In the genomic region with DNA sequence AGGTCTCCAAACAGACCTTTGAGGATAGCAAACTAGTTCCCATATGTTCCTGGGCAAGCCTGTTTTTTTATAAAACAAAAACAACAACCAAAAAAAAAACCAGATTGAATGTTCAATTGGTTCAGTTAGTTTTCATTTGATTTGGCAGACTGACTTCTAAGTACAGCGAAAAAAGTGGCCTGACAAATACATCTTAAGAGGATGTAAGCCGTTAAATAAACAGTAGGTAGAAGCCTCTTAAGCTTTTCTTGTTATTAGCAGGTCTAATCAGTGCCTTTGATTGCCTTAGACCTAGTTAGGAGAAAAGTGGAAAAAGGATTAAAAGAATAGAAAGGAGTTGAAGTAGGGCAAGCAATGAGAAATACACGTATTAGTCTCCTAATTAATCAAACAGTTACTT, we compare ENCODE assay signal across 20 cellular contexts. TPM values are rescaled to one million over a fixed set of nuclear protein-coding genes. Genes with fewer than 3 reads are reported as not detected.
DNase-seq lines count a peak whose midpoint lies in the region; ATAC-seq and TF ChIP-seq lines count a peak whose summit lies in the region.
"Had no signal": no experiment of that assay in that cellular context is flagged by ENCODE, and none has a peak within 500 bp of the region (broad histone marks: within the 10 kb centered on the region; RNA-seq: fewer than 3 reads in every experiment).

No MANE protein-coding gene starts in this region.

- no peak overlapping the region for H2AFZ ChIP-seq in neural progenitor cell (replicated peaks)
- H2AFZ ChIP-seq: GM23338 had no signal

- H3K4me3 Mint-ChIP-seq in endodermal cell (no peak overlapping the region), neural progenitor cell (no peak overlapping the region)
- H3K4me3 Mint-ChIP-seq: CD4-positive, alpha-beta T cell; GM23338 had no signal

- H3K27ac Mint-ChIP-seq in endodermal cell (no peak overlapping the region), neural progenitor cell (no peak overlapping the region)
- H3K27ac Mint-ChIP-seq: CD4-positive, alpha-beta T cell; GM23338 had no signal

- 66 to 89% methylated on average over 2 to 3 of the region's 3 CpGs for WGBS in endodermal cell (ENCODE audit: insufficient coverage in 1 of 2, insufficient read length in 1 of 2), 2 experiments
- 48 to 65% methylated on average over 3 of the region's 3 CpGs for WGBS in aorta, 2 donors

- no peaks in the 10 kb centered on the region for H3K27me3 Mint-ChIP-seq in endodermal cell (ENCODE audit: insufficient read depth)
- no peaks in the 10 kb centered on the region for H3K27me3 Mint-ChIP-seq in neural progenitor cell (ENCODE audit: insufficient read depth, low read depth)
- H3K27me3 Mint-ChIP-seq: CD4-positive, alpha-beta T cell had no signal

- peak overlapping the region; percentile 6 for H3K4me2 ChIP-seq in neural progenitor cell
- H3K4me2 ChIP-seq: GM23338 had no signal

- no peak overlapping the region for H3K27ac ChIP-seq in endodermal cell (ENCODE audit: low read depth, low read length)
- peak overlapping the region; percentile 3 for H3K27ac ChIP-seq in neural progenitor cell
- H3K27ac ChIP-seq in aorta (ENCODE audit: low read depth in 1 of 2, low read length in 2 of 2): no peak overlapping the region

- peaks cover 84% of the 10 kb centered on the region for H4K20me1 ChIP-seq in neural progenitor cell (ENCODE audit: low read depth)

- H3K4me1 ChIP-seq in endodermal cell (ENCODE audit: control insufficient read depth, insufficient read depth, low read length): no peaks in the 10 kb centered on the region
- H3K4me1 ChIP-seq in neural progenitor cell: peaks cover 37% of the 10 kb centered on the region
- peaks cover 2 to 11% of the 10 kb centered on the region in 2 donors for H3K4me1 ChIP-seq in aorta (ENCODE audit: control insufficient read depth in 1 of 2, insufficient read depth in 2 of 2, low read length in 2 of 2)

- H3K27me3 ChIP-seq in endodermal cell (ENCODE audit: control insufficient read depth, insufficient read depth, low read length, poor library complexity, severe bottlenecking) (no peaks in the 10 kb centered on the region), neural progenitor cell (no peaks in the 10 kb centered on the region), aorta (ENCODE audit: control insufficient read depth in 1 of 2, insufficient read depth in 2 of 2, low read length in 1 of 2) (no peaks in the 10 kb centered on the region)

- DNase-seq in DMS79 (lab: John Stamatoyannopoulos, UW) (peak; percentile 43), NCI-H82 treated with DMSO at 0.1 percent for 48 hours (lab: John Stamatoyannopoulos, UW; ENCODE audit: unreplicated experiment) (peak; percentile 91), endodermal cell (no peak), neural progenitor cell (ENCODE audit: low spot score) (peak; percentile 66), aorta (no peak), NCI-H345 treated with DMSO at 0.1 percent for 48 hours (lab: John Stamatoyannopoulos, UW; ENCODE audit: unreplicated experiment) (no peak)
- DNase-seq: Caco-2; CD4-positive, alpha-beta T cell; DMS153; EL; KBM-7; NCI-H1105 treated with DMSO at 0.1 percent for 48 hours; NCI-H1694; NCI-H2107; NCI-H446; NCI-H526 treated with DMSO at 0.1 percent for 48 hours; SIG-M5 had no signal

- ATAC-seq in HG02884 (IDR thresholded peaks at IDR 0.05; ENCODE audit: unreplicated experiment): no peak
- no peak for ATAC-seq in aorta (ENCODE audit: low FRiP score)
- ATAC-seq: GM23338 had no signal

- H3K36me3 Mint-ChIP-seq in endodermal cell (ENCODE audit: low read depth): no peaks in the 10 kb centered on the region
- H3K36me3 Mint-ChIP-seq in neural progenitor cell: peaks cover 18% of the 10 kb centered on the region

- intact Hi-C loops in aorta (cut with DNase I): no loop called here

- TF ChIP-seq CTCF in endodermal cell (conservative IDR thresholded peaks at IDR 0.05) (no peak), neural progenitor cell (IDR thresholded peaks at IDR 0.05) (no peak)

- H3K9ac ChIP-seq in endodermal cell (ENCODE audit: extremely low read depth, low read length, poor library complexity, severe bottlenecking): no peak overlapping the region
- H3K9ac ChIP-seq in neural progenitor cell: no peak overlapping the region

- peaks cover 98% of the 10 kb centered on the region for H3K79me2 ChIP-seq in neural progenitor cell (ENCODE audit: low read depth)

- H3K9me3 Mint-ChIP-seq in endodermal cell (no peaks in the 10 kb centered on the region), neural progenitor cell (no peaks in the 10 kb centered on the region)
- H3K9me3 Mint-ChIP-seq: CD4-positive, alpha-beta T cell; GM23338 had no signal

- no peaks in the 10 kb centered on the region for H3K9me3 ChIP-seq in endodermal cell (ENCODE audit: control insufficient read depth, low read length)
- no peaks in the 10 kb centered on the region for H3K9me3 ChIP-seq in neural progenitor cell (ENCODE audit: low read depth)
- H3K9me3 ChIP-seq in aorta (ENCODE audit: control insufficient read depth, low read length): no peaks in the 10 kb centered on the region
- H3K9me3 ChIP-seq: Caco-2 had no signal

- H3K4me3 ChIP-seq in endodermal cell (ENCODE audit: low read length) (peak overlapping the region; percentile 19), neural progenitor cell (no peak overlapping the region), aorta (ENCODE audit: low read length in 2 of 2) (no peak overlapping the region)
- H3K4me3 ChIP-seq: GM12878, GM23338 had no signal

- H3F3A ChIP-seq in neural progenitor cell (ENCODE audit: low read depth): peaks cover 10% of the 10 kb centered on the region

- H3K36me3 ChIP-seq in endodermal cell (ENCODE audit: control insufficient read depth, insufficient read depth, low read length) (peaks cover 27% of the 10 kb centered on the region), neural progenitor cell (no peaks in the 10 kb centered on the region), aorta (ENCODE audit: control insufficient read depth in 1 of 2, insufficient read depth in 2 of 2, low read length in 1 of 2) (no peaks in the 10 kb centered on the region)

- H3K4me1 Mint-ChIP-seq in endodermal cell: peaks cover 46% of the 10 kb centered on the region
- H3K4me1 Mint-ChIP-seq in neural progenitor cell: peaks cover 21% of the 10 kb centered on the region

RNA-seq across cellular contexts. Expression of a gene that starts 13.2 kb away (rescaled TPM):
- total RNA-seq in endodermal cell (10 to 100 TPM; 25.6 to 29.1 TPM), neural progenitor cell (ENCODE audit: low replicate concordance) (15.4 and 18.7 TPM in 2 replicates), aorta (10 to 100 TPM; 43.9 to 64.7 TPM)
- polyA plus RNA-seq in endodermal cell (2013, experiment 1 of 2): 29.5 TPM
- polyA plus RNA-seq in endodermal cell (2013, experiment 2 of 2): 30.2 TPM
- 10 to 100 TPM; 10.6 to 11.5 TPM for polyA plus RNA-seq in aorta

Comparison
In these comparisons a context has a peak if more than half of its experiments do, and no peak if none do; other contexts are left out.
1. DNase-seq: peak in DMS79 (single experiment), NCI-H82 treated with DMSO at 0.1 percent for 48 hours (single experiment) and neural progenitor cell (single experiment); none in endodermal cell (single experiment), aorta (0 of 2) and NCI-H345 treated with DMSO at 0.1 percent for 48 hours (single experiment).